In genomic region chr3:124565013-124565412, GRCh38 we compare ENCODE assay signal across 8 cellular contexts.
DNase-seq lines count a peak whose midpoint lies in the region; ATAC-seq and TF ChIP-seq lines count a peak whose summit lies in the region.

No MANE protein-coding gene starts in this region.

- H3K4me1 ChIP-seq in Peyer's patch (peaks cover 0 to 8% (median 0%) of the 10 kb centered on the region in 4 donors), foreskin keratinocyte (no peaks in the 10 kb centered on the region), vagina (no peaks in the 10 kb centered on the region)

- TF ChIP-seq POLR2A in Peyer's patch (IDR thresholded peaks at IDR 0.05) (no peak), vagina (IDR thresholded peaks at IDR 0.05) (no peak)

- H3K36me3 ChIP-seq in Peyer's patch (no peaks in the 10 kb centered on the region), vagina (no peaks in the 10 kb centered on the region)

- ATAC-seq in foreskin keratinocyte (peak; percentile 55), HG02870 (IDR thresholded peaks at IDR 0.05; ENCODE audit: unreplicated experiment) (no peak)

- TF ChIP-seq CTCF in Peyer's patch (IDR thresholded peaks at IDR 0.05) (peak; percentile 43 to 93 (median 88)), foreskin keratinocyte (conservative IDR thresholded peaks at IDR 0.05) (peak; percentile 93), vagina (IDR thresholded peaks at IDR 0.05) (peak; percentile 77 to 83 (median 81))

- DNase-seq in DMS 273 treated with DMSO at 0.1 percent for 48 hours (lab: John Stamatoyannopoulos, UW), result peak; percentile 65
- DNase-seq in Peyer's patch, result peak; percentile 47 to 87 (median 64)
- peak; percentile 10 for DNase-seq in activated T-helper 9 cell treated with anti-CD3 and anti-CD28 coated beads, Interleukin-2, amount 50 U/mL, for 16 hours (ENCODE audit: low read depth)
- peak in 1 of 2 donors; percentile 51 for DNase-seq in foreskin keratinocyte
- peak; percentile 56 for DNase-seq in occipital lobe (lab: John Stamatoyannopoulos, UW)
- DNase-seq in vagina (ENCODE audit: extremely low spot score in 2 of 2), result no peak

- TF ChIP-seq RAD21 in Ishikawa (IDR thresholded peaks at IDR 0.05; ENCODE audit: low read depth), result peak; percentile 98

- intact Hi-C loops in vagina (cut with DNase I), result loop anchor here (10.0 kb wide), 1 partner anchor 120 kb away; no protein-coding TSS in a partner anchor

- no peaks in the 10 kb centered on the region for H3K27me3 ChIP-seq in Peyer's patch
- H3K27me3 ChIP-seq in foreskin keratinocyte, result peaks cover 24% of the 10 kb centered on the region
- no peaks in the 10 kb centered on the region for H3K27me3 ChIP-seq in vagina

- H3K9me3 ChIP-seq in Peyer's patch (no peaks in the 10 kb centered on the region), vagina (no peaks in the 10 kb centered on the region)

- TF ChIP-seq EP300 in Ishikawa (IDR thresholded peaks at IDR 0.05; ENCODE audit: borderline replicate concordance), result no peak

- H3K4me3 ChIP-seq in Peyer's patch, result no peak overlapping the region
- H3K4me3 ChIP-seq in vagina, result no peak overlapping the region

- no peak overlapping the region for H3K27ac ChIP-seq in Peyer's patch
- H3K27ac ChIP-seq in foreskin keratinocyte, result no peak overlapping the region
- H3K27ac ChIP-seq in vagina, result no peak overlapping the region

TF ChIP-seq in Ishikawa, 13 proteins besides CTCF, POLR2A, EP300 and RAD21:
- TF ChIP-seq USF1 (IDR thresholded peaks at IDR 0.05), result no peak
- TF ChIP-seq YY1 (IDR thresholded peaks at IDR 0.05; ENCODE audit: low read depth), result no peak
- TF ChIP-seq REST (IDR thresholded peaks at IDR 0.05; ENCODE audit: low read depth), result no peak
- no peak for TF ChIP-seq ZBTB7A (IDR thresholded peaks at IDR 0.05; ENCODE audit: low read depth)
- TF ChIP-seq TEAD4 (IDR thresholded peaks at IDR 0.05), result no peak
- no peak for TF ChIP-seq EGR1 (IDR thresholded peaks at IDR 0.05)
- no peak for TF ChIP-seq TCF12 (IDR thresholded peaks at IDR 0.05; ENCODE audit: low read depth)
- TF ChIP-seq FOXM1 (IDR thresholded peaks at IDR 0.05; ENCODE audit: borderline replicate concordance, low read depth), result no peak
- TF ChIP-seq NFIC (IDR thresholded peaks at IDR 0.05), result no peak
- TF ChIP-seq TAF1 (IDR thresholded peaks at IDR 0.05; ENCODE audit: low read depth), result no peak
- no peak for TF ChIP-seq CREB1 (IDR thresholded peaks at IDR 0.05; ENCODE audit: low read depth)

Comparison
In these comparisons a context has a peak if more than half of its experiments do, and no peak if none do; other contexts are left out.
1. DNase-seq: peak in DMS 273 treated with DMSO at 0.1 percent for 48 hours (single experiment), Peyer's patch (3 of 3), activated T-helper 9 cell treated with anti-CD3 and anti-CD28 coated beads, Interleukin-2, amount 50 U/mL, for 16 hours (single experiment) and occipital lobe (single experiment); none in vagina (0 of 2).
2. Peak in every context shown above with its lines, with median percentiles within 50 percentile points of each other: CTCF ChIP-seq.